Comparison of ENCODE assay signal across 32 cellular contexts in the genomic region with DNA sequence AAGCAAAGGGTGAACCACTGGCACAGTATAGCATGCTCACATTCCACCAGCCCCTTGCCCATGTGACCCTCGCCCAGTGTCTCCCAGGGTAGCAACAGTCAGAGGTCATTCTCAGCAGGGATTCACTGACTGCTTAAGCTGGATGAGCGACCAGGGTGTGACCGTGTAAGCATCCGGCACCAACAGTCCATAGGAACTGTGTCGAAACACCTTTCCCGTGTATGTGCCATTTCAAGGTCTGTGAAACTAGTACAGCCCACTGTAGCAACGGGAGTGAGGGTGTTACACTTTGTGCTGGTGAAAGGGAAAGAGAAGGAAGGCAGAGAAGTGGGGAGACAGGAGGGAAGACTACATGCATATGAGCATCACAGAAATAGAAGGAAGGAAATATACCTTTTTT. TPM values are rescaled to one million over a fixed set of nuclear protein-coding genes. Genes with fewer than 3 reads are reported as not detected.
DNase-seq lines count a peak whose midpoint lies in the region; ATAC-seq and TF ChIP-seq lines count a peak whose summit lies in the region.
"Had no signal": no experiment of that assay in that cellular context is flagged by ENCODE, and none has a peak within 500 bp of the region (broad histone marks: within the 10 kb centered on the region; RNA-seq: fewer than 3 reads in every experiment).

No MANE protein-coding gene starts in this region.

- H3K36me3 ChIP-seq in Panc1 (ENCODE audit: control insufficient read depth, insufficient read depth, low read length), result no peaks in the 10 kb centered on the region
- H3K36me3 ChIP-seq: gastroesophageal sphincter had no signal

- BruUV-seq in Panc1 (replicated peaks; lab: Mats Ljungman, UMichigan), result no TSS peak

- H3K27me3 ChIP-seq in Panc1 (ENCODE audit: control insufficient read depth, insufficient read depth, low read length), result no peaks in the 10 kb centered on the region
- H3K27me3 ChIP-seq: dorsolateral prefrontal cortex, gastroesophageal sphincter had no signal

- TF ChIP-seq CTCF in Panc1 (IDR thresholded peaks at IDR 0.05), result no peak

- intact Hi-C loops in Panc1 (cut with micrococcal nuclease; ENCODE audit: unreplicated experiment), result no loop called here

- H3K36me3 Mint-ChIP-seq in activated naive CD8-positive, alpha-beta T cell treated with anti-CD3 and anti-CD28 coated beads, Interleukin-2, amount 50 U/mL, for 24 hours (ENCODE audit: low read depth), result no peaks in the 10 kb centered on the region
- no peaks in the 10 kb centered on the region for H3K36me3 Mint-ChIP-seq in activated naive CD8-positive, alpha-beta T cell treated with anti-CD3 and anti-CD28 coated beads for 36 hours

- no peak overlapping the region for H3K4me3 ChIP-seq in Panc1 (ENCODE audit: low read depth in 2 of 2, low read length in 2 of 2)
- H3K4me3 ChIP-seq: dorsolateral prefrontal cortex, gastroesophageal sphincter had no signal

- no peaks in the 10 kb centered on the region for H3K9me3 Mint-ChIP-seq in activated naive CD8-positive, alpha-beta T cell treated with anti-CD3 and anti-CD28 coated beads, Interleukin-2, amount 50 U/mL, for 24 hours
- no peaks in the 10 kb centered on the region for H3K9me3 Mint-ChIP-seq in activated naive CD8-positive, alpha-beta T cell treated with anti-CD3 and anti-CD28 coated beads for 36 hours
- H3K9me3 Mint-ChIP-seq: activated CD4-positive, alpha-beta memory T cell treated with anti-CD3 and anti-CD28 coated beads for 36 hours; activated naive CD4-positive, alpha-beta T cell treated with anti-CD3 and anti-CD28 coated beads, Interleukin-2, amount 10 ng/mL, durations not matched to agents 7 days and 5 days; brain; CD8-positive, alpha-beta T cell had no signal

- no peaks in the 10 kb centered on the region for H3K9me3 ChIP-seq in Panc1 (ENCODE audit: control insufficient read depth, insufficient read depth, low read depth, low read length)
- H3K9me3 ChIP-seq: gastroesophageal sphincter, SK-N-SH had no signal

- in situ Hi-C loops in Panc1 (cut with HindIII; ENCODE audit: low pct_unique_long_range_greater_than_20kb, low sequenced_read_pairs), result no loop called here

- DNase-seq in activated naive CD8-positive, alpha-beta T cell treated with anti-CD3 and anti-CD28 coated beads, Interleukin-2, amount 50 U/mL, for 24 hours, result no peak
- no peak for DNase-seq in activated naive CD8-positive, alpha-beta T cell treated with anti-CD3 and anti-CD28 coated beads for 36 hours
- DNase-seq in Panc1 (ENCODE audit: low read depth, low spot score) (no peak), left kidney (ENCODE audit: low read depth, low spot score) (peak; percentile 38), AG08395 (ENCODE audit: low spot score) (no peak), DMS114 treated with DMSO at 0.1 percent for 48 hours (lab: John Stamatoyannopoulos, UW; ENCODE audit: unreplicated experiment) (no peak)
- DNase-seq: 8988T; activated CD4-positive, alpha-beta memory T cell treated with anti-CD3 and anti-CD28 coated beads for 36 hours; activated CD4-positive, alpha-beta T cell treated with anti-CD3 and anti-CD28 coated beads for 1 hour; activated CD8-positive, alpha-beta memory T cell treated with anti-CD3 and anti-CD28 coated beads, Interleukin-2, amount 50 U/mL, for 4 hours; activated naive CD4-positive, alpha-beta T cell treated with anti-CD3 and anti-CD28 coated beads, Interleukin-2, amount 10 ng/mL, durations not matched to agents 7 days and 5 days; AML-193; amniotic stem cell; CD8-positive, alpha-beta T cell; cerebellar nuclear complex; dorsolateral prefrontal cortex; EL; GOT3; hippocampal formation; left cardiac atrium; NCI-H1092 treated with DMSO at 0.1 percent for 48 hours; NCI-H1694 treated with DMSO at 0.1 percent for 48 hours; NCI-H524; posterior cingulate gyrus; right cardiac atrium; SK-N-SH; T-helper 2 cell; trophoblast cell had no signal

- peaks cover 56% of the 10 kb centered on the region for H3K4me1 Mint-ChIP-seq in activated naive CD8-positive, alpha-beta T cell treated with anti-CD3 and anti-CD28 coated beads, Interleukin-2, amount 50 U/mL, for 24 hours
- H3K4me1 Mint-ChIP-seq in activated naive CD8-positive, alpha-beta T cell treated with anti-CD3 and anti-CD28 coated beads for 36 hours, result peaks cover 32% of the 10 kb centered on the region

- no peak overlapping the region for H3K4me3 Mint-ChIP-seq in activated naive CD8-positive, alpha-beta T cell treated with anti-CD3 and anti-CD28 coated beads, Interleukin-2, amount 50 U/mL, for 24 hours
- no peak overlapping the region for H3K4me3 Mint-ChIP-seq in activated naive CD8-positive, alpha-beta T cell treated with anti-CD3 and anti-CD28 coated beads for 36 hours
- H3K4me3 Mint-ChIP-seq: activated CD4-positive, alpha-beta memory T cell treated with anti-CD3 and anti-CD28 coated beads for 36 hours; activated naive CD4-positive, alpha-beta T cell treated with anti-CD3 and anti-CD28 coated beads, Interleukin-2, amount 10 ng/mL, durations not matched to agents 7 days and 5 days; brain; CD8-positive, alpha-beta T cell had no signal

- H3K27me3 Mint-ChIP-seq in activated naive CD8-positive, alpha-beta T cell treated with anti-CD3 and anti-CD28 coated beads, Interleukin-2, amount 50 U/mL, for 24 hours, result no peaks in the 10 kb centered on the region
- H3K27me3 Mint-ChIP-seq in activated naive CD8-positive, alpha-beta T cell treated with anti-CD3 and anti-CD28 coated beads for 36 hours, result no peaks in the 10 kb centered on the region
- H3K27me3 Mint-ChIP-seq: activated CD4-positive, alpha-beta memory T cell treated with anti-CD3 and anti-CD28 coated beads for 36 hours; activated naive CD4-positive, alpha-beta T cell treated with anti-CD3 and anti-CD28 coated beads, Interleukin-2, amount 10 ng/mL, durations not matched to agents 7 days and 5 days; brain had no signal

- peak overlapping the region; percentile 20 for H3K27ac Mint-ChIP-seq in activated naive CD8-positive, alpha-beta T cell treated with anti-CD3 and anti-CD28 coated beads, Interleukin-2, amount 50 U/mL, for 24 hours
- H3K27ac Mint-ChIP-seq in activated naive CD8-positive, alpha-beta T cell treated with anti-CD3 and anti-CD28 coated beads for 36 hours, result no peak overlapping the region
- H3K27ac Mint-ChIP-seq: activated CD4-positive, alpha-beta memory T cell treated with anti-CD3 and anti-CD28 coated beads for 36 hours; activated naive CD4-positive, alpha-beta T cell treated with anti-CD3 and anti-CD28 coated beads, Interleukin-2, amount 10 ng/mL, durations not matched to agents 7 days and 5 days; CD8-positive, alpha-beta T cell had no signal

- CTCF ChIA-PET in Panc1 (lab: Charles Lee), result no interaction called here

- H3K27ac ChIP-seq in Panc1 (ENCODE audit: low read length) (0 out of 2 replicates have a peak overlapping the region, but pooled peaks have one; percentile 10), temporal lobe (ENCODE audit: low read depth, low read length) (peak overlapping the region; percentile 4)
- H3K27ac ChIP-seq: gastroesophageal sphincter had no signal

- peaks cover 3% of the 10 kb centered on the region; the same call in 1 of the 2 replicates for H3K4me1 ChIP-seq in Panc1 (ENCODE audit: control insufficient read depth, insufficient read depth, low read length)

- ATAC-seq in activated naive CD8-positive, alpha-beta T cell treated with anti-CD3 and anti-CD28 coated beads, Interleukin-2, amount 50 U/mL, for 24 hours, result no peak
- ATAC-seq in Panc1 (no peak; the same call in 1 of the 2 replicates), GM18868 (IDR thresholded peaks at IDR 0.05; ENCODE audit: unreplicated experiment) (no peak)
- ATAC-seq: CD8-positive, alpha-beta T cell; gastroesophageal sphincter; left cardiac atrium; right cardiac atrium had no signal

- POLR2A ChIA-PET in Panc1 (lab: Charles Lee), result no interaction called here

RNA-seq across cellular contexts. Expression of gene PIK3C2B, which starts 10.8 kb away (rescaled TPM):
- 10 to 100 TPM; 21.3 to 21.5 TPM for total RNA-seq in activated naive CD8-positive, alpha-beta T cell treated with anti-CD3 and anti-CD28 coated beads for 36 hours
- 19.1 TPM for total RNA-seq in Panc1 (2021; ENCODE audit: unreplicated experiment)
- polyA plus RNA-seq in Panc1 (2012; ENCODE audit: insufficient read length), result 12.8 TPM
- total RNA-seq in temporal lobe, result 33.2 TPM

RNA-seq across cellular contexts. Expression of gene MDM4, which starts 32.4 kb away (rescaled TPM):
- 10 to 100 TPM; 64.3 to 75.6 TPM for total RNA-seq in activated naive CD8-positive, alpha-beta T cell treated with anti-CD3 and anti-CD28 coated beads for 36 hours
- total RNA-seq in Panc1 (2021; ENCODE audit: unreplicated experiment) (42.1 TPM), temporal lobe (46.0 TPM)
- 2.6 TPM for polyA plus RNA-seq in Panc1 (2012; ENCODE audit: insufficient read length)
